In the genomic region with DNA sequence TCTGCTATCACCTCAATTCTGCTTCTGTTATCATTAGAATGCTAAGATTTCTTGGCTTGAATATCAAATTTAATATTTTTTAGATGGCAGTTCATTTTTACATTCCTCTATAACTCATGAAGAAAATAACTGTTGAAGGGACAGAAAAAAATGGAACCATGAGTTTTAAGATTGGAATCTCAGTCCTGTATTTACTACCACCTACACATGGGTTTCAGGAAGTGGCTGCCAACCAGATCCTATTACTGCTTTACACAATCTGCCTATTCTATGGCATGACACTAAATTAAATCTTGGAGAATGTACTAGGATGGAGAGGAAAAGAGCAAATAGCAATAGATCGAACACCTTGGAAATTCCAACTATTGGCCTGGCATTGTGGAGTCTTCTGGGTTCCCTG, we compare ENCODE assay signal across 21 cellular contexts.
DNase-seq lines count a peak whose midpoint lies in the region; ATAC-seq, FAIRE-seq and TF ChIP-seq lines count a peak whose summit lies in the region.
"Had no signal": no experiment of that assay in that cellular context is flagged by ENCODE, and none has a peak within 500 bp of the region (broad histone marks: within the 10 kb centered on the region; RNA-seq: fewer than 3 reads in every experiment).

No MANE protein-coding gene starts in this region.

- H3K9me3 ChIP-seq in subcutaneous abdominal adipose tissue (ENCODE audit: control insufficient read depth in 5 of 5, low read length in 5 of 5) (no peaks in the 10 kb centered on the region), sigmoid colon (no peaks in the 10 kb centered on the region)
- H3K9me3 ChIP-seq: BLaER1 treated with 17β-estradiol and CSF1 and Interleukin-3, amounts not matched to agents 10 nM and 100 nM; lower lobe of right lung; pancreas; spleen; suprapubic skin had no signal

- H3K4me1 ChIP-seq in subcutaneous abdominal adipose tissue (ENCODE audit: control insufficient read depth in 5 of 5, insufficient read depth in 5 of 5, low read length in 5 of 5) (peaks cover 0 to 39% (median 30%) of the 10 kb centered on the region in 5 donors), sigmoid colon (peaks cover 0 to 5% (median 0%) of the 10 kb centered on the region in 4 donors)

- WGBS in sigmoid colon, 2 donors = 95 to 99% methylated on average over 1 of the region's 1 CpG

- H3K36me3 ChIP-seq in subcutaneous abdominal adipose tissue (ENCODE audit: control insufficient read depth in 5 of 5, insufficient read depth in 5 of 5, low read length in 5 of 5) (no peaks in the 10 kb centered on the region), sigmoid colon (no peaks in the 10 kb centered on the region)
- H3K36me3 ChIP-seq: BLaER1 treated with 17β-estradiol and CSF1 and Interleukin-3, amounts not matched to agents 10 nM and 100 nM; lower lobe of right lung; pancreas; spleen; suprapubic skin had no signal

- no peaks in the 10 kb centered on the region for H3K27me3 ChIP-seq in subcutaneous abdominal adipose tissue (ENCODE audit: control insufficient read depth in 5 of 5, insufficient read depth in 4 of 5, low read length in 5 of 5)
- no peaks in the 10 kb centered on the region for H3K27me3 ChIP-seq in sigmoid colon
- H3K27me3 ChIP-seq: BLaER1 treated with 17β-estradiol and CSF1 and Interleukin-3, amounts not matched to agents 10 nM and 100 nM; dorsolateral prefrontal cortex; pancreas; spleen; suprapubic skin had no signal

- TF ChIP-seq EP300 in sigmoid colon (IDR thresholded peaks at IDR 0.05) = no peak

- TF ChIP-seq POLR2A in H54 (IDR thresholded peaks at IDR 0.05; ENCODE audit: low read depth, low read length) (no peak), sigmoid colon (IDR thresholded peaks at IDR 0.05) (no peak)

- ATAC-seq in SK-N-SH treated with all-trans-retinoic acid at 6 μM for 48 hours (peak; percentile 31; the same call in 1 of the 3 replicates), HG02870 (IDR thresholded peaks at IDR 0.05; ENCODE audit: unreplicated experiment) (no peak), HG03439 (IDR thresholded peaks at IDR 0.05; ENCODE audit: unreplicated experiment) (no peak)
- ATAC-seq: activated CD8-positive, alpha-beta T cell treated with anti-CD3 and anti-CD28 coated beads, Interleukin-2, amount 10 ng/mL, durations not matched to agents 7 days and 5 days; WTC11 had no signal

- no peak for DNase-seq in H54 (ENCODE audit: insufficient read length, low spot score)
- peak; percentile 19 for DNase-seq in fibroblast of mammary gland (ENCODE audit: low read depth)
- no peak for DNase-seq in sigmoid colon
- DNase-seq: activated CD8-positive, alpha-beta T cell treated with anti-CD3 and anti-CD28 coated beads, Interleukin-2, amount 10 ng/mL, durations not matched to agents 7 days and 5 days; activated T-cell treated with anti-CD3 and anti-CD28 coated beads, Interleukin-2, amount 50 U/mL, for 48 hours; DMS 273 treated with DMSO at 0.1 percent for 48 hours; dorsolateral prefrontal cortex; head of caudate nucleus; lower lobe of right lung; NCI-H1930; pancreas; SHP77; spleen; stimulated activated CD8-positive, alpha-beta memory T cell treated with anti-CD3 and anti-CD28 coated beads, Interleukin-4, amount 100 ng/mL, for 48 hours had no signal

- TF ChIP-seq CTCF in fibroblast of mammary gland (conservative IDR thresholded peaks at IDR 0.05; ENCODE audit: control insufficient read depth, insufficient read depth, low read depth, low read length) (no peak), sigmoid colon (IDR thresholded peaks at IDR 0.05) (no peak)

- H3K27ac ChIP-seq in subcutaneous abdominal adipose tissue (ENCODE audit: low read depth, low read length) (peak overlapping the region; percentile 70), sigmoid colon (peak overlapping the region in 1 of 4 donors; percentile 29)
- H3K27ac ChIP-seq: BLaER1 treated with 17β-estradiol and CSF1 and Interleukin-3, amounts not matched to agents 10 nM and 100 nM; lower lobe of right lung; pancreas had no signal

- H3K4me3 ChIP-seq in fibroblast of mammary gland (ENCODE audit: control insufficient read depth, low read depth, low read length) (no peak overlapping the region), subcutaneous abdominal adipose tissue (ENCODE audit: low read depth in 1 of 5, low read length in 5 of 5) (no peak overlapping the region), sigmoid colon (no peak overlapping the region)
- H3K4me3 ChIP-seq: BLaER1 treated with 17β-estradiol and CSF1 and Interleukin-3, amounts not matched to agents 10 nM and 100 nM; dorsolateral prefrontal cortex; lower lobe of right lung; pancreas; spleen; suprapubic skin had no signal

- H3K9ac ChIP-seq in subcutaneous abdominal adipose tissue (ENCODE audit: low read length in 5 of 5) = peak overlapping the region in 1 of 5 donors; percentile 7
- H3K9ac ChIP-seq: BLaER1 treated with 17β-estradiol and CSF1 and Interleukin-3, amounts not matched to agents 10 nM and 100 nM had no signal

- peak; percentile 64 for FAIRE-seq in H54 (lab: Jason Lieb, UNC)
- FAIRE-seq: pancreas had no signal

- intact Hi-C loops in sigmoid colon (cut with DNase I) = no loop called here

TF ChIP-seq in SK-N-SH treated with all-trans-retinoic acid at 6 μM for 48 hours, 23 proteins besides CTCF, POLR2A, EP300 and RAD21 (continues in another document):
- TF ChIP-seq GLIS3 (CRISPR knock-in tag; IDR thresholded peaks at IDR 0.05) (no peak), TSHZ2 (CRISPR knock-in tag; IDR thresholded peaks at IDR 0.05) (no peak), TCF4 (CRISPR knock-in tag; IDR thresholded peaks at IDR 0.05; ENCODE audit: borderline replicate concordance) (no peak), ISL1 (CRISPR knock-in tag; IDR thresholded peaks at IDR 0.05) (no peak), TOX (CRISPR knock-in tag; IDR thresholded peaks at IDR 0.05; ENCODE audit: borderline replicate concordance) (no peak), PATZ1 (CRISPR knock-in tag; IDR thresholded peaks at IDR 0.05; ENCODE audit: borderline replicate concordance) (no peak), ARNTL (CRISPR knock-in tag; IDR thresholded peaks at IDR 0.05; ENCODE audit: borderline replicate concordance, low read depth) (no peak), ZFP3 (CRISPR knock-in tag; IDR thresholded peaks at IDR 0.05) (no peak), ZC3H10 (CRISPR knock-in tag; IDR thresholded peaks at IDR 0.05) (no peak), ESRRG (CRISPR knock-in tag; IDR thresholded peaks at IDR 0.05) (no peak), CSDC2 (CRISPR knock-in tag; IDR thresholded peaks at IDR 0.05) (no peak), ZFP30 (CRISPR knock-in tag; IDR thresholded peaks at IDR 0.05) (no peak), CSRNP3 (CRISPR knock-in tag; IDR thresholded peaks at IDR 0.05) (no peak), PPARA (CRISPR knock-in tag; IDR thresholded peaks at IDR 0.05; ENCODE audit: borderline replicate concordance) (no peak), ZNF565 (CRISPR knock-in tag; conservative IDR thresholded peaks at IDR 0.05; ENCODE audit: low read depth) (no peak)
